In the genomic region with DNA sequence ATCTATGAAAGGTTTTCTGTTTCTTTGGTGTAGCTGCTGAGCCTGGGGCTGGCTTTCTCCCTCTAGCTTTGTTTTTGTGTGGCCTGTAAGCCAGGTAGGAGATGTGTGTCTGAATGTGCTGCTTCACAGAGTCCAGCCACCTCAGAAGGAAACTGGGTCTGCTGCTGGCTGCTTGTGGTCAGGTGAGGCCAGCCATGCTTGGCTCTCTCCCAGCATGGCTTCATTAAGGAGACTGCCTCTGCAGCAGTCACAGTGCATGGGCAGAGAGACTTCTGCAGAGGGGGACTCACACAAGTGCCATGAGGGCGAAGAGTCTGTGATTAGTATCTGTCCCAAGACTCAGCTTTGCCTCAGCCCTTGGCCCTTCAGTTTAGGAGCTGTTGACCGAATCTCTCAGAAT, we compare ENCODE assay signal across 7 cellular contexts.
DNase-seq lines count a peak whose midpoint lies in the region; ATAC-seq and FAIRE-seq lines count a peak whose summit lies in the region.

No MANE protein-coding gene starts in this region.

- ATAC-seq in GM18909 (IDR thresholded peaks at IDR 0.05; ENCODE audit: poor library complexity, unreplicated experiment): peak; percentile 89
- ATAC-seq in HG02678 (IDR thresholded peaks at IDR 0.05; ENCODE audit: unreplicated experiment): peak; percentile 91
- ATAC-seq in HG02571 (IDR thresholded peaks at IDR 0.05; ENCODE audit: unreplicated experiment): no peak

- peak; percentile 75 for FAIRE-seq in RCC 7860 (lab: Jason Lieb, UNC)

- DNase-seq in RCC 7860 (ENCODE audit: low spot score): peak; percentile 67
- peak; percentile 72 for DNase-seq in left kidney (ENCODE audit: low read depth, low spot score)
- no peak for DNase-seq in activated CD4-positive, alpha-beta T cell treated with anti-CD3 and anti-CD28 coated beads for 1 hour
- DNase-seq in NCI-H2227 treated with DMSO at 0.1 percent for 48 hours (lab: John Stamatoyannopoulos, UW): no peak

Comparison
In these comparisons a context has a peak if more than half of its experiments do, and no peak if none do; other contexts are left out.
1. DNase-seq: peak in RCC 7860 (single experiment) and left kidney (single experiment); none in activated CD4-positive, alpha-beta T cell treated with anti-CD3 and anti-CD28 coated beads for 1 hour (single experiment) and NCI-H2227 treated with DMSO at 0.1 percent for 48 hours (single experiment).